ENCODE assay signal across 21 cellular contexts in genomic region chr1:23337869-23338268, GRCh38. TPM values are rescaled to one million over a fixed set of nuclear protein-coding genes. Genes with fewer than 3 reads are reported as not detected.
A peak's percentile ranks its signal among the peaks of the same experiment; 100 is the strongest.
DNase-seq lines count a peak whose midpoint lies in the region; ATAC-seq and TF ChIP-seq lines count a peak whose summit lies in the region.
"Had no signal": no experiment of that assay in that cellular context is flagged by ENCODE, and none has a peak within 500 bp of the region (broad histone marks: within the 10 kb centered on the region; RNA-seq: fewer than 3 reads in every experiment).

No MANE protein-coding gene starts in this region.

- no peak overlapping the region for H3K18ac ChIP-seq in trophoblast cell (ENCODE audit: low read length)

- H3K4me3 Mint-ChIP-seq in activated naive CD4-positive, alpha-beta T cell treated with anti-CD3 and anti-CD28 coated beads, Interleukin-2, amount 50 U/mL, for 24 hours = no peak overlapping the region
- no peak overlapping the region for H3K4me3 Mint-ChIP-seq in endodermal cell
- H3K4me3 Mint-ChIP-seq: activated naive CD4-positive, alpha-beta T cell treated with anti-CD3 and anti-CD28 coated beads for 36 hours had no signal

- no peaks in the 10 kb centered on the region for H3K9me3 Mint-ChIP-seq in activated naive CD4-positive, alpha-beta T cell treated with anti-CD3 and anti-CD28 coated beads, Interleukin-2, amount 50 U/mL, for 24 hours
- peaks cover 4% of the 10 kb centered on the region for H3K9me3 Mint-ChIP-seq in endodermal cell
- H3K9me3 Mint-ChIP-seq: activated naive CD4-positive, alpha-beta T cell treated with anti-CD3 and anti-CD28 coated beads for 36 hours had no signal

- H3K27me3 Mint-ChIP-seq in activated naive CD4-positive, alpha-beta T cell treated with anti-CD3 and anti-CD28 coated beads, Interleukin-2, amount 50 U/mL, for 24 hours = no peaks in the 10 kb centered on the region
- H3K27me3 Mint-ChIP-seq in endodermal cell (ENCODE audit: insufficient read depth) = no peaks in the 10 kb centered on the region

- no peak overlapping the region for H3K4me3 ChIP-seq in Panc1 (ENCODE audit: low read depth in 2 of 2, low read length in 2 of 2)
- H3K4me3 ChIP-seq in endodermal cell (ENCODE audit: low read length) = peak overlapping the region; percentile 98
- no peak overlapping the region for H3K4me3 ChIP-seq in trophoblast cell (ENCODE audit: low read depth, low read length)
- no peak overlapping the region for H3K4me3 ChIP-seq in testis
- no peak overlapping the region for H3K4me3 ChIP-seq in tibial artery
- H3K4me3 ChIP-seq: BLaER1, SK-N-MC had no signal

- no peak for ATAC-seq in Panc1
- ATAC-seq: right cardiac atrium had no signal

- H4K12ac ChIP-seq in trophoblast cell (ENCODE audit: low read depth, low read length) = no peak overlapping the region

- DNase-seq in activated naive CD4-positive, alpha-beta T cell (lab: John Stamatoyannopoulos, UW) = no peak
- DNase-seq in Panc1 (ENCODE audit: low read depth, low spot score) = no peak
- no peak for DNase-seq in endodermal cell
- DNase-seq in trophoblast cell = peak in 1 of 2 donors; percentile 19
- no peak for DNase-seq in DMS79 treated with DMSO at 0.1 percent for 48 hours (lab: John Stamatoyannopoulos, UW)
- DNase-seq in testis = no peak
- DNase-seq in tibial artery = no peak
- DNase-seq: ACHN; activated naive CD4-positive, alpha-beta T cell treated with anti-CD3 and anti-CD28 coated beads for 36 hours; effector memory CD4-positive, alpha-beta T cell; glutamatergic neuron; H7; NCI-H1694; NCI-H2171 treated with DMSO at 0.1 percent for 48 hours; NCI-H524 treated with DMSO at 0.1 percent for 48 hours; occipital lobe; right cardiac atrium; WERI-Rb-1 had no signal

- H3K4me1 ChIP-seq in Panc1 (ENCODE audit: control insufficient read depth, insufficient read depth, low read length) (peaks cover 35% of the 10 kb centered on the region), endodermal cell (ENCODE audit: control insufficient read depth, insufficient read depth, low read length) (peaks cover 9% of the 10 kb centered on the region), trophoblast cell (ENCODE audit: control insufficient read depth in 1 of 2, insufficient read depth in 2 of 2, low read length in 2 of 2) (no peaks in the 10 kb centered on the region), testis (peaks cover 42% of the 10 kb centered on the region), tibial artery (peaks cover 0 to 58% (median 34%) of the 10 kb centered on the region in 4 donors)

- in situ Hi-C loops in Panc1 (cut with HindIII; ENCODE audit: low pct_unique_long_range_greater_than_20kb, low sequenced_read_pairs) = no loop called here

- no peak overlapping the region for H3K4me2 ChIP-seq in trophoblast cell (ENCODE audit: low read length)
- H3K4me2 ChIP-seq: BLaER1 had no signal

- H3K27me3 ChIP-seq in Panc1 (ENCODE audit: control insufficient read depth, insufficient read depth, low read length) (no peaks in the 10 kb centered on the region), endodermal cell (ENCODE audit: control insufficient read depth, insufficient read depth, low read length, poor library complexity, severe bottlenecking) (no peaks in the 10 kb centered on the region), trophoblast cell (ENCODE audit: insufficient read depth, low read length) (no peaks in the 10 kb centered on the region), testis (no peaks in the 10 kb centered on the region), tibial artery (no peaks in the 10 kb centered on the region)
- H3K27me3 ChIP-seq: BLaER1 had no signal

- CTCF ChIA-PET in Panc1 (lab: Charles Lee) = no interaction called here

- H2BK120ac ChIP-seq in trophoblast cell (ENCODE audit: insufficient read depth, low read length, poor library complexity) = no peak overlapping the region

- H2AFZ ChIP-seq in trophoblast cell (ENCODE audit: insufficient read depth, low read length, poor library complexity) = no peak overlapping the region

- no peak overlapping the region for H2AK5ac ChIP-seq in trophoblast cell (ENCODE audit: low read length)

- no peaks in the 10 kb centered on the region for H3K9me3 ChIP-seq in Panc1 (ENCODE audit: control insufficient read depth, insufficient read depth, low read depth, low read length)
- peaks cover 20% of the 10 kb centered on the region for H3K9me3 ChIP-seq in endodermal cell (ENCODE audit: control insufficient read depth, low read length)
- no peaks in the 10 kb centered on the region for H3K9me3 ChIP-seq in trophoblast cell (ENCODE audit: insufficient read depth, low read depth, low read length)
- H3K9me3 ChIP-seq in testis = no peaks in the 10 kb centered on the region
- no peaks in the 10 kb centered on the region for H3K9me3 ChIP-seq in tibial artery
- H3K9me3 ChIP-seq: BLaER1 had no signal

- peaks cover 5% of the 10 kb centered on the region for H3K79me2 ChIP-seq in trophoblast cell (ENCODE audit: control insufficient read depth, insufficient read depth, low read length, poor library complexity)

- no TSS peak for BruUV-seq in Panc1 (replicated peaks; lab: Mats Ljungman, UMichigan)

- POLR2A ChIA-PET in Panc1 (lab: Charles Lee) = no interaction called here

- H3K36me3 Mint-ChIP-seq in activated naive CD4-positive, alpha-beta T cell treated with anti-CD3 and anti-CD28 coated beads, Interleukin-2, amount 50 U/mL, for 24 hours = peaks cover 26% of the 10 kb centered on the region
- peaks cover 61% of the 10 kb centered on the region for H3K36me3 Mint-ChIP-seq in endodermal cell (ENCODE audit: low read depth)

- no peaks in the 10 kb centered on the region for H3K79me1 ChIP-seq in trophoblast cell (ENCODE audit: low read length)

- H3K9ac ChIP-seq in endodermal cell (ENCODE audit: extremely low read depth, low read length, poor library complexity, severe bottlenecking) (no peak overlapping the region), trophoblast cell (ENCODE audit: low read length) (no peak overlapping the region)
- H3K9ac ChIP-seq: BLaER1 had no signal

- no peak for TF ChIP-seq POLR2A in testis (IDR thresholded peaks at IDR 0.05)

- H2BK5ac ChIP-seq in trophoblast cell (ENCODE audit: low read depth, low read length, poor library complexity) = no peak overlapping the region

- peak overlapping the region; percentile 45 for H3K27ac ChIP-seq in Panc1 (ENCODE audit: low read length)
- no peak overlapping the region for H3K27ac ChIP-seq in endodermal cell (ENCODE audit: low read depth, low read length)
- H3K27ac ChIP-seq in trophoblast cell (ENCODE audit: low read depth, low read length) = no peak overlapping the region
- H3K27ac ChIP-seq in testis = no peak overlapping the region
- H3K27ac ChIP-seq in tibial artery = no peak overlapping the region
- H3K27ac ChIP-seq: BLaER1, SK-N-MC, WERI-Rb-1 had no signal

- no peak overlapping the region for H3K23ac ChIP-seq in trophoblast cell (ENCODE audit: low read length)

- no peak overlapping the region for H2BK12ac ChIP-seq in trophoblast cell (ENCODE audit: low read length)

- H3K27ac Mint-ChIP-seq in activated naive CD4-positive, alpha-beta T cell treated with anti-CD3 and anti-CD28 coated beads, Interleukin-2, amount 50 U/mL, for 24 hours = peak overlapping the region; percentile 66
- no peak overlapping the region for H3K27ac Mint-ChIP-seq in endodermal cell
- H3K27ac Mint-ChIP-seq: activated naive CD4-positive, alpha-beta T cell treated with anti-CD3 and anti-CD28 coated beads for 36 hours had no signal

- H3K4ac ChIP-seq in trophoblast cell (ENCODE audit: low read depth, low read length) = peak overlapping the region; percentile 99

- TF ChIP-seq CTCF in Panc1 (IDR thresholded peaks at IDR 0.05) = no peak
- no peak for TF ChIP-seq CTCF in endodermal cell (conservative IDR thresholded peaks at IDR 0.05)
- TF ChIP-seq CTCF in testis (IDR thresholded peaks at IDR 0.05) = no peak
- TF ChIP-seq CTCF in tibial artery (IDR thresholded peaks at IDR 0.05) = no peak

- intact Hi-C loops in Panc1 (cut with micrococcal nuclease; ENCODE audit: unreplicated experiment) = no loop called here
- intact Hi-C loops in testis (cut with DNase I; ENCODE audit: low total_unique reads) = no loop called here
- intact Hi-C loops in tibial artery (cut with DNase I; ENCODE audit: low total_unique reads) = no loop called here

- H3K14ac ChIP-seq in trophoblast cell (ENCODE audit: low read length) = no peak overlapping the region

- no peak overlapping the region for H4K91ac ChIP-seq in trophoblast cell (ENCODE audit: low read depth, low read length)

- peaks cover 66% of the 10 kb centered on the region for H3K4me1 Mint-ChIP-seq in activated naive CD4-positive, alpha-beta T cell treated with anti-CD3 and anti-CD28 coated beads, Interleukin-2, amount 50 U/mL, for 24 hours
- peaks cover 30% of the 10 kb centered on the region for H3K4me1 Mint-ChIP-seq in endodermal cell

- 96 to 100% methylated on average over 1 to 2 of the region's 2 CpGs for WGBS in endodermal cell (ENCODE audit: insufficient coverage in 1 of 2, insufficient read length in 1 of 2), 2 experiments
- no CpG with 5 or more reads among the region's 2 CpGs for whole genome bisulfite sequencing in trophoblast cell (ENCODE audit: extremely low coverage, insufficient coverage, insufficient read length)
- 53 to 62% methylated on average over 2 of the region's 2 CpGs for WGBS in testis, 2 donors

- H3K36me3 ChIP-seq in Panc1 (ENCODE audit: control insufficient read depth, insufficient read depth, low read length) = peaks cover 30% of the 10 kb centered on the region
- peaks cover 74% of the 10 kb centered on the region for H3K36me3 ChIP-seq in endodermal cell (ENCODE audit: control insufficient read depth, insufficient read depth, low read length)
- peaks cover 27 to 28% of the 10 kb centered on the region in 2 experiments for H3K36me3 ChIP-seq in trophoblast cell (ENCODE audit: control insufficient read depth in 1 of 2, insufficient read depth in 2 of 2, low read length in 2 of 2)
- no peaks in the 10 kb centered on the region for H3K36me3 ChIP-seq in testis (ENCODE audit: low read depth, missing control alignments)
- peaks cover 34 to 49% (median 48%) of the 10 kb centered on the region in 3 donors for H3K36me3 ChIP-seq in tibial artery

- H4K8ac ChIP-seq in trophoblast cell (ENCODE audit: low read depth, low read length) = no peak overlapping the region

RNA-seq across cellular contexts. Expression of gene HNRNPR, which starts 6.2 kb away (rescaled TPM):
- 173 TPM for total RNA-seq in Panc1 (2021; ENCODE audit: unreplicated experiment)
- 117 TPM for polyA plus RNA-seq in Panc1 (2012; ENCODE audit: insufficient read length)
- 100 to 1,000 TPM; 187 to 210 TPM for total RNA-seq in endodermal cell
- 247 TPM for polyA plus RNA-seq in endodermal cell (2013, experiment 1 of 2)
- 229 TPM for polyA plus RNA-seq in endodermal cell (2013, experiment 2 of 2)
- polyA plus RNA-seq in trophoblast cell (2013) = 169 and 175 TPM in 2 replicates
- 10 to 100 TPM; 93.8 to 95.8 TPM for total RNA-seq in testis
- polyA plus RNA-seq in testis (ENCODE audit: insufficient read depth, low read depth, low replicate concordance) = 89.6 TPM

RNA-seq across cellular contexts. Expression of gene ZNF436, which starts 31.8 kb away (rescaled TPM):
- 16.0 TPM for total RNA-seq in Panc1 (2021; ENCODE audit: unreplicated experiment)
- 8.0 TPM for polyA plus RNA-seq in Panc1 (2012; ENCODE audit: insufficient read length)
- 10 to 100 TPM in 1 of 2 donors, 1 to 10 TPM in 1; 8.9 to 10.3 TPM for total RNA-seq in endodermal cell
- 10.1 TPM for polyA plus RNA-seq in endodermal cell (2013, experiment 1 of 2)
- polyA plus RNA-seq in endodermal cell (2013, experiment 2 of 2) = 9.5 TPM
- 11.8 and 11.9 TPM in 2 replicates for polyA plus RNA-seq in trophoblast cell (2013)
- total RNA-seq in testis = 10 to 100 TPM; 26.7 to 29.0 TPM
- polyA plus RNA-seq in testis (ENCODE audit: insufficient read depth, low read depth, low replicate concordance) = 24.6 TPM
